In the genomic region with DNA sequence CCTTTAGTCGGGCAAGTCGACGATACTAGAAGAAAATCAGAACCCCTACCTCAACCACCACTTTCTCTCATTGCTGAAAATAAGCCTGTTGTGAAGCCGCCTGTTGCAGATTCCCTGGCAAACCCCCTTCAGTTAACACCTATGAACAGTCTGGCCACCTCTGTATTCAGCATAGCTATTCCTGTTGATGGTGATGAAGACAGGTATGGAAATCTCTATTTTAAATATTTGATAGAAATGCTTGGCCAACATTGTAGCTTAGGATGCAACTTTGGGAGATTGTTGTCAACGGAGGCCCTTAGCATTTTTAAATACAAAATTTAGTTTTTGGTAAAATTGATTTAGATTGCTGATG, we compare ENCODE assay signal across 9 cellular contexts. TPM values are rescaled to one million over a fixed set of nuclear protein-coding genes. Genes with fewer than 3 reads are reported as not detected.
A peak's percentile ranks its signal among the peaks of the same experiment; 100 is the strongest.
DNase-seq lines count a peak whose midpoint lies in the region; ATAC-seq, FAIRE-seq and TF ChIP-seq lines count a peak whose summit lies in the region.
"Had no signal": no experiment of that assay in that cellular context is flagged by ENCODE, and none has a peak within 500 bp of the region (broad histone marks: within the 10 kb centered on the region; RNA-seq: fewer than 3 reads in every experiment).

No MANE protein-coding gene starts in this region.

- H3K4me2 ChIP-seq in endothelial cell of umbilical vein (ENCODE audit: insufficient read depth, low read length), result peak overlapping the region; percentile 99

- H4K20me1 ChIP-seq in endothelial cell of umbilical vein (replicated peaks; ENCODE audit: control insufficient read depth, extremely low read depth, insufficient read depth, low read length), result peaks cover 18% of the 10 kb centered on the region

- TF ChIP-seq POLR2A in endothelial cell of umbilical vein (IDR thresholded peaks at IDR 0.05; ENCODE audit: low read depth, low read length), result no peak

- TF ChIP-seq CTCF in endothelial cell of umbilical vein (IDR thresholded peaks at IDR 0.05; ENCODE audit: extremely low read depth in 1 of 2, insufficient read depth in 1 of 2, low read depth in 1 of 2, low read length in 2 of 2) (no peak), pancreas (IDR thresholded peaks at IDR 0.05) (no peak)

- peak overlapping the region; percentile 84 for H3K9ac ChIP-seq in ES-I3 (ENCODE audit: low read depth, low read length)
- peak overlapping the region; percentile 97 for H3K9ac ChIP-seq in NT2/D1 (ENCODE audit: insufficient read length, low read depth)
- peak overlapping the region; percentile 96 for H3K9ac ChIP-seq in endothelial cell of umbilical vein (replicated peaks; ENCODE audit: extremely low read depth, insufficient read depth, low read length)

- H2AFZ ChIP-seq in endothelial cell of umbilical vein (ENCODE audit: low read depth, low read length), result no peak overlapping the region

- no peaks in the 10 kb centered on the region for H3K27me3 ChIP-seq in NT2/D1 (ENCODE audit: insufficient read depth, insufficient read length)
- H3K27me3 ChIP-seq in endothelial cell of umbilical vein (ENCODE audit: control insufficient read depth in 2 of 2, insufficient read depth in 2 of 2, low read length in 2 of 2), result no peaks in the 10 kb centered on the region
- H3K27me3 ChIP-seq in pancreas, result no peaks in the 10 kb centered on the region

- no TSS peak for BruUV-seq in endothelial cell of umbilical vein (replicated peaks; lab: Mats Ljungman, UMichigan)

- H3K4me3 ChIP-seq in NT2/D1 (ENCODE audit: insufficient read length, low read depth) (peak overlapping the region; percentile 95), endothelial cell of umbilical vein (replicated peaks in 1 of 3; ENCODE audit: insufficient read depth in 1 of 3, low read depth in 1 of 3, low read length in 3 of 3) (peak overlapping the region; percentile 43 to 99 (median 80)), pancreas (peak overlapping the region; percentile 78 to 95 (median 86))

- peaks cover 71% of the 10 kb centered on the region for H3K79me2 ChIP-seq in endothelial cell of umbilical vein (ENCODE audit: control insufficient read depth, insufficient read depth, low read length)

- no peaks in the 10 kb centered on the region for H3K9me1 ChIP-seq in endothelial cell of umbilical vein (replicated peaks; ENCODE audit: control insufficient read depth, extremely low read depth, insufficient read depth, low read length)

- H3K9me3 ChIP-seq in ES-I3 (ENCODE audit: control insufficient read depth, insufficient read depth, low read length) (no peaks in the 10 kb centered on the region), NT2/D1 (ENCODE audit: insufficient read depth, low read length) (no peaks in the 10 kb centered on the region), endothelial cell of umbilical vein (replicated peaks; ENCODE audit: control insufficient read depth, insufficient read depth, low read length) (no peaks in the 10 kb centered on the region), pancreas (no peaks in the 10 kb centered on the region)

- intact Hi-C loops in endothelial cell of umbilical vein (cut with micrococcal nuclease) (loop anchor here (10.0 kb wide), 1 partner anchor 354 kb away; the partner anchor contains the start of gene SIAH2), pancreas (cut with DNase I) (loop anchor here in 1 of 3 donors (10.0 kb wide), 1 partner anchor 84 kb away; no protein-coding TSS in a partner anchor)

- FAIRE-seq in endothelial cell of umbilical vein (lab: Jason Lieb, UNC) (no peak), pancreas (lab: Jason Lieb, UNC) (no peak)

- 1 to 2% methylated on average over 5 of the region's 5 CpGs for WGBS in pancreas, 2 donors

- POLR2A ChIA-PET in endothelial cell of umbilical vein (lab: Charles Lee), result no interaction called here

- DNase-seq in NT2/D1 (ENCODE audit: low read depth, low spot score), result no peak
- DNase-seq in endothelial cell of umbilical vein (ENCODE audit: low read depth, low spot score), result no peak
- no peak for DNase-seq in pancreas
- no peak for DNase-seq in T1000 (lab: John Stamatoyannopoulos, UW)
- DNase-seq in central memory CD4-positive, alpha-beta T cell, result no peak
- no peak for DNase-seq in ecto neural progenitor cell (ENCODE audit: low spot score)
- DNase-seq: cortex of kidney had no signal

- peaks cover 12% of the 10 kb centered on the region; the same call in 1 of the 2 replicates for H3K4me1 ChIP-seq in ES-I3 (ENCODE audit: insufficient read depth, low read length)
- no peaks in the 10 kb centered on the region for H3K4me1 ChIP-seq in NT2/D1 (ENCODE audit: insufficient read depth, insufficient read length)
- H3K4me1 ChIP-seq in endothelial cell of umbilical vein (ENCODE audit: control insufficient read depth, extremely low read depth, insufficient read depth, low read length), result peaks cover 36% of the 10 kb centered on the region
- H3K4me1 ChIP-seq in pancreas, result peaks cover 6 to 33% (median 17%) of the 10 kb centered on the region in 3 donors

- H3K36me3 ChIP-seq in ES-I3 (ENCODE audit: insufficient read depth, low read length) (no peaks in the 10 kb centered on the region), NT2/D1 (ENCODE audit: insufficient read depth, insufficient read length, low read length) (peaks cover 67% of the 10 kb centered on the region), endothelial cell of umbilical vein (ENCODE audit: control insufficient read depth in 2 of 2, extremely low read depth in 1 of 2, insufficient read depth in 2 of 2, low read length in 2 of 2) (peaks cover 0 to 6% of the 10 kb centered on the region in 2 experiments), pancreas (no peaks in the 10 kb centered on the region)

- peak overlapping the region; percentile 100 for H3K27ac ChIP-seq in endothelial cell of umbilical vein (ENCODE audit: insufficient read depth, low read depth, low read length)
- peak overlapping the region in 2 of 4 donors; percentile 100 for H3K27ac ChIP-seq in pancreas

- CTCF ChIA-PET in endothelial cell of umbilical vein (lab: Charles Lee), result interaction anchor here (1.9 to 10.0 kb wide), 4 partner anchors 84 to 185 kb away, joined by 9 to 219 read pairs (median 69); no protein-coding TSS in a partner anchor

- dilution Hi-C loops in endothelial cell of umbilical vein (cut with MboI; ENCODE audit: extremely low pct_ligation_motif_present, low sequenced_read_pairs), result loop anchor here (25.0 kb wide), 1 partner anchor 174 kb away; no protein-coding TSS in a partner anchor

- ATAC-seq in pancreas, result no peak
- no peak for ATAC-seq in activated CD4-positive, CD25-positive, alpha-beta regulatory T cell treated with anti-CD3 and anti-CD28 coated beads, Interleukin-2, amount 50 U/mL, for 24 hours

TF ChIP-seq in endothelial cell of umbilical vein, 7 proteins besides CTCF, POLR2A, EP300 and RAD21:
- no peak for TF ChIP-seq GATA2 (IDR thresholded peaks at IDR 0.05; ENCODE audit: insufficient read depth, insufficient read length, low read depth, low read length)
- TF ChIP-seq, protein P1, sequence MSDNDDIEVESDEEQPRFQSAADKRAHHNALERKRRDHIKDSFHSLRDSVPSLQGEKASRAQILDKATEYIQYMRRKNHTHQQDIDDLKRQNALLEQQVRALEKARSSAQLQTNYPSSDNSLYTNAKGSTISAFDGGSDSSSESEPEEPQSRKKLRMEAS (IDR thresholded peaks at IDR 0.05; ENCODE audit: insufficient read depth, insufficient read length), result no peak
- no peak for TF ChIP-seq FOS (IDR thresholded peaks at IDR 0.05; ENCODE audit: borderline replicate concordance, insufficient read depth, low read length)
- TF ChIP-seq EZH2 (IDR thresholded peaks at IDR 0.05; ENCODE audit: borderline replicate concordance, low read depth, low read length, severe bottlenecking), result no peak
- TF ChIP-seq MYC (IDR thresholded peaks at IDR 0.05; ENCODE audit: low read depth, low read length), result no peak
- TF ChIP-seq POLR2AphosphoS5 (IDR thresholded peaks at IDR 0.05; ENCODE audit: insufficient read depth, low read depth, low read length), result no peak
- no peak for TF ChIP-seq JUN (IDR thresholded peaks at IDR 0.05; ENCODE audit: borderline replicate concordance, insufficient read depth, insufficient read length, low read depth)

RNA-seq across cellular contexts. Expression of gene TSC22D2, which starts 3.0 kb away (rescaled TPM):
- total RNA-seq in endothelial cell of umbilical vein, result 43.9 and 50.9 TPM in 2 replicates
- polyA plus RNA-seq in endothelial cell of umbilical vein, result 5.9 and 7.6 TPM in 2 replicates
- 11.3 and 11.7 TPM in 2 replicates for polyA plus RNA-seq in endothelial cell of umbilical vein (2011; cell fraction: cytosol; rRNA removed)
- 45.7 and 53.1 TPM in 2 replicates for polyA plus RNA-seq in endothelial cell of umbilical vein (2011; cell fraction: nucleus; rRNA removed)
- polyA plus RNA-seq in endothelial cell of umbilical vein (2012), result 22.3 and 30.9 TPM in 2 replicates
- 23.5 and 31.4 TPM in 2 replicates for polyA minus RNA-seq in endothelial cell of umbilical vein
- polyA minus RNA-seq in endothelial cell of umbilical vein (2011; cell fraction: cytosol; rRNA and poly(A)+ RNA removed), result 22.4 TPM
- polyA minus RNA-seq in endothelial cell of umbilical vein (2011; cell fraction: nucleus; rRNA and poly(A)+ RNA removed), result 135 and 141 TPM in 2 replicates
- 10 to 100 TPM in 2 of 6 donors, 1 to 10 TPM in 4; 7.1 to 12.2 (median 7.9) TPM for total RNA-seq in pancreas
- polyA plus RNA-seq in pancreas, result 1 to 10 TPM; 5.9 to 8.0 TPM
